ENCODE assay signal across 8 cellular contexts in the genomic region with DNA sequence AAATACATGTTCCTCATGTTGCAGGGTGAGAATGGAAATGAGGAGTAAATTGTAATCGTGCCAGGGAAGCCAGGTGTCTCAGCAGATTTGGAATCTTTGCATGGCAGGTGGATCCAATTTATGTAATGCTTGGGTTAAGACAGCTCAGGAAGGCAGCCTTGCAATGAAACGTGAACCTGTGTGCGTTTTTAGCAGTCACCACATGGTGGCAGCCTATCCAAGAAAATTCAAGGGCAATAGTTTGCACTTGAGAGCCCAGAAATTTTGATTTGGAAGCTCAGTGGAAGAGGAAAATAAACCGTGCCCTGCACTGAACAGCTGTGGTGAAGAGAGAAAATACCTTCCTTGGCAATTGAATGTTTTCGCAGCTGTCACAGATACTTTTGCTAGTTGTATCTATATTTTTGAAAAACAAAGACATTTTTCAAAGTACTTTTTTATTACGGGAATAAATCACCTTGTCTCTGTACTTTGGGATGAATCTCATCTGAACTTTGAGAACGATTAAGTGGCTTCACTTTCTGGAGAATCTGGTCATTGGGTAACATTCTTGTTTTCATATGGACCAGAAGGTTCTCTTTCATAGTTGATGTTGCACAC. TPM values are rescaled to one million over a fixed set of nuclear protein-coding genes. Genes with fewer than 3 reads are reported as not detected.
DNase-seq lines count a peak whose midpoint lies in the region; ATAC-seq and TF ChIP-seq lines count a peak whose summit lies in the region.

No MANE protein-coding gene starts in this region.

- H3K4me2 ChIP-seq in smooth muscle cell: no peak overlapping the region

- no peaks in the 10 kb centered on the region for H3K79me2 ChIP-seq in smooth muscle cell (ENCODE audit: low read depth)

- H2AFZ ChIP-seq in smooth muscle cell (ENCODE audit: low read depth): no peak overlapping the region

- H3K9me3 ChIP-seq in smooth muscle cell (replicated peaks; ENCODE audit: low read depth): no peaks in the 10 kb centered on the region

- peaks cover 23% of the 10 kb centered on the region for H3K36me3 ChIP-seq in smooth muscle cell (ENCODE audit: low read depth)

- no peak overlapping the region for H3K4me3 ChIP-seq in astrocyte of the spinal cord (ENCODE audit: low read depth, low read length)
- no peak overlapping the region for H3K4me3 ChIP-seq in smooth muscle cell

- H3F3A ChIP-seq in smooth muscle cell (ENCODE audit: low read depth): no peaks in the 10 kb centered on the region

- H4K20me1 ChIP-seq in smooth muscle cell (ENCODE audit: low read depth): peaks cover 30% of the 10 kb centered on the region

- H3K27ac ChIP-seq in smooth muscle cell (ENCODE audit: low read depth): no peak overlapping the region

- no peak overlapping the region for H3K9ac ChIP-seq in smooth muscle cell (ENCODE audit: low read depth)

- TF ChIP-seq CTCF in astrocyte of the spinal cord (IDR thresholded peaks at IDR 0.05; ENCODE audit: low read depth, low read length): peak; percentile 81
- peak; percentile 65 for TF ChIP-seq CTCF in smooth muscle cell (IDR thresholded peaks at IDR 0.05; ENCODE audit: borderline replicate concordance, insufficient read depth, poor library complexity, severe bottlenecking)

- in situ Hi-C loops in astrocyte of the spinal cord (cut with HindIII; ENCODE audit: low sequenced_read_pairs): no loop called here

- H3K27me3 ChIP-seq in smooth muscle cell (ENCODE audit: low read depth): no peaks in the 10 kb centered on the region

- H3K4me1 ChIP-seq in smooth muscle cell (ENCODE audit: low read depth): no peaks in the 10 kb centered on the region

- DNase-seq in CMK (ENCODE audit: low read depth) (peak; percentile 46), NCI-H1105 (lab: John Stamatoyannopoulos, UW) (peak; percentile 88), T-helper 2 cell (peak in 3 of 5 experiments; percentile 14 to 67 (median 33)), astrocyte of the spinal cord (ENCODE audit: low read depth, low spot score) (peak; percentile 87), hypothalamus (lab: John Stamatoyannopoulos, UW) (peak in 42 of 51 donors; percentile 3 to 81 (median 40)), smooth muscle cell (lab: John Stamatoyannopoulos, UW; ENCODE audit: unreplicated experiment) (peak; percentile 2)

- 39% methylated on average over 7 of the region's 7 CpGs for WGBS in smooth muscle cell (ENCODE audit: low lambda C conversion rate)

- ATAC-seq in GM21528 (IDR thresholded peaks at IDR 0.05; ENCODE audit: low FRiP score, unreplicated experiment) (peak; percentile 56), HG03571 (IDR thresholded peaks at IDR 0.05; ENCODE audit: unreplicated experiment) (no peak)

RNA-seq across cellular contexts. Expression of a gene that starts 26.5 kb away (rescaled TPM):
- 35.9 and 36.5 TPM in 2 replicates for total RNA-seq in smooth muscle cell
- 46.2 and 67.6 TPM in 2 replicates for polyA plus RNA-seq in smooth muscle cell

Comparison
In these comparisons a context has a peak if more than half of its experiments do, and no peak if none do; other contexts are left out.
1. DNase-seq: peak in every context shown above with its lines; median percentile 88 in NCI-H1105; 87 in astrocyte of the spinal cord; 46 in CMK; 40 in hypothalamus; 33 in T-helper 2 cell; 2 in smooth muscle cell.